ENCODE assay signal across 28 cellular contexts in the genomic region with DNA sequence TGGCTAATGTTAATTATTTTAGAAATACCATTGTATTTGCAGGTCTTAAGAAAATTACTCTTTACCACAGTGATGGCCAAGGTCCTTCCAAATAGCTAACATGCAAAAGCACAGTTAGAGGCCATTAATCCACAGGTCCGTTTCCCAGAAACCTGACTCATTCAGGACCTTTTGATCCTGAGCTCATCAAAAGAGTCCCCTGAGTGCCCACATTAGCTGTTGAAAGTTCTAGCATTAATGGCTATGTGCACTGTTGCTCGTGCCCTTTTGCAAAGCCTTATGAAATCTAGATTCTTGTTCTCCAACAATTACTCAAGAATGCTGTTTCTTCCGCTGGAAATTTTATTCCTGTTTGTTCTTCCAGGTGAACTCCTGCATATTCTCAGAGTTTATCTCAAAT.
"Had no signal": no experiment of that assay in that cellular context is flagged by ENCODE, and none has a peak within 500 bp of the region (broad histone marks: within the 10 kb centered on the region; RNA-seq: fewer than 3 reads in every experiment).

No MANE protein-coding gene starts in this region.

- H3K36me3 ChIP-seq: heart right ventricle, lower lobe of right lung, neural progenitor cell, neutrophil, right atrium auricular region, right lobe of liver, stomach, thyroid gland, transverse colon, upper lobe of right lung had no signal

- H3K4me3 ChIP-seq: heart right ventricle, hepatocyte, lower lobe of right lung, neural progenitor cell, psoas muscle, right atrium auricular region, right lobe of liver, skin epidermis, stomach, testis, thyroid gland, transverse colon, upper lobe of right lung had no signal

- FAIRE-seq: keratinocyte, urothelium cell line had no signal

- H3K27me3 ChIP-seq: hepatocyte, neural progenitor cell, right atrium auricular region, right lobe of liver, stomach, testis, thyroid gland, transverse colon, upper lobe of right lung had no signal

- H3K79me2 ChIP-seq: hepatocyte, parathyroid adenoma had no signal

- ATAC-seq: heart right ventricle; left ventricle myocardium superior; lower lobe of right lung; naive thymus-derived CD8-positive, alpha-beta T cell; psoas muscle; stimulated activated naive B cell treated with anti-CD40 and anti-IgM and Interleukin-4, amounts not matched to agents 10 μg/mL and 1 μg/mL and 100 μg/mL, for 72 hours; stimulated activated naive CD8-positive, alpha-beta T cell treated with anti-CD3 and anti-CD28 coated beads, Interleukin-15, Interleukin-2, amounts not matched to agents 100 U/mL and 50 U/mL, for 24 hours; upper lobe of right lung had no signal

- DNase-seq: heart right ventricle; left ventricle myocardium superior; lower lobe of right lung; mammary epithelial cell; mesenchymal stem cell; naive thymus-derived CD8-positive, alpha-beta T cell; occipital lobe; psoas muscle; right lobe of liver; stimulated activated CD4-positive, alpha-beta T cell treated with anti-CD3 and anti-CD28 coated beads, Interleukin-12 subunit alpha, Interleukin-12 subunit beta, amount 100 ng/mL, for 4 hours; stimulated activated CD4-positive, alpha-beta T cell treated with anti-CD3 and anti-CD28 coated beads, Interleukin-15, amount 100 ng/mL, for 24 hours; stimulated activated CD4-positive, alpha-beta T cell treated with anti-CD3 and anti-CD28 coated beads, Interleukin-2, amount 100 ng/mL, for 24 hours; stimulated activated CD4-positive, alpha-beta T cell treated with anti-CD3 and anti-CD28 coated beads, Interleukin-4, amount 100 ng/mL, for 1 hour; stimulated activated naive B cell treated with anti-CD40 and anti-IgM and Interleukin-4, amounts not matched to agents 10 μg/mL and 1 μg/mL and 100 μg/mL, for 72 hours; stimulated activated naive CD8-positive, alpha-beta T cell treated with anti-CD3 and anti-CD28 coated beads, Interleukin-15, Interleukin-2, amounts not matched to agents 100 U/mL and 50 U/mL, for 24 hours; stomach; testis; thyroid gland; transverse colon; upper lobe of right lung had no signal

- H3K27ac ChIP-seq: heart right ventricle, hepatocyte, lower lobe of right lung, neural progenitor cell, neutrophil, parathyroid adenoma, psoas muscle, right atrium auricular region, skin epidermis, stomach, testis, thyroid gland, transverse colon, upper lobe of right lung had no signal

- H2AFZ ChIP-seq: hepatocyte, neural progenitor cell, parathyroid adenoma had no signal

- H3K4me2 ChIP-seq: hepatocyte, neural progenitor cell had no signal

- H3K9ac ChIP-seq: neural progenitor cell, parathyroid adenoma had no signal

- H3K9me3 ChIP-seq: heart right ventricle, lower lobe of right lung, neutrophil, psoas muscle, right atrium auricular region, right lobe of liver, stomach, testis, thyroid gland, transverse colon, upper lobe of right lung had no signal
